In genomic region chr14:102086972-102087761, GRCh38 we compare ENCODE assay signal across 1 cellular context.
TF ChIP-seq lines count a peak whose summit lies in the region.

HSP90AA1 (minus strand) TSS chr14:102087044; CDS start chr14:102086378, 666 bp downstream.

TF ChIP-seq in GM12878, 131 proteins besides CTCF, POLR2A, EP300 and RAD21 (continued from another document and continues in another):
- no peak for TF ChIP-seq CEBPZ (IDR thresholded peaks at IDR 0.05; ENCODE audit: low read depth, low read length)
- TF ChIP-seq SPI1 (IDR thresholded peaks at IDR 0.05; ENCODE audit: borderline replicate concordance, insufficient read depth, low read depth, low read length), result no peak
- no peak for TF ChIP-seq RFX5 (IDR thresholded peaks at IDR 0.05; ENCODE audit: low read depth, low read length)
- peak; percentile 60 to 97 for TF ChIP-seq EGR1 (IDR thresholded peaks at IDR 0.05; ENCODE audit: borderline replicate concordance in 1 of 2, low read depth in 2 of 2, low read length in 2 of 2)
- no peak for TF ChIP-seq BMI1 (IDR thresholded peaks at IDR 0.05; ENCODE audit: borderline replicate concordance)
- no peak for TF ChIP-seq CBX5 (IDR thresholded peaks at IDR 0.05; ENCODE audit: low read depth)
- peak; percentile 10; the same call in 1 of the 2 replicates for TF ChIP-seq ZBTB11 (CRISPR knock-in tag; IDR thresholded peaks at IDR 0.05)
- no peak for TF ChIP-seq IRF5 (IDR thresholded peaks at IDR 0.05; ENCODE audit: borderline replicate concordance)
- peak; percentile 90 for TF ChIP-seq PML (IDR thresholded peaks at IDR 0.05; ENCODE audit: low read length)
- TF ChIP-seq EED (IDR thresholded peaks at IDR 0.05; ENCODE audit: low read depth), result peak; percentile 42; the same call in 1 of the 2 replicates
- no peak for TF ChIP-seq IRF3 (IDR thresholded peaks at IDR 0.05)
- peak; percentile 79 for TF ChIP-seq ZNF687 (IDR thresholded peaks at IDR 0.05)
- no peak for TF ChIP-seq MXI1 (IDR thresholded peaks at IDR 0.05; ENCODE audit: low read depth, low read length)
- 0 out of 2 replicates have a peak, but pooled peaks have one; percentile 28 for TF ChIP-seq TBL1XR1 (IDR thresholded peaks at IDR 0.05; ENCODE audit: low read depth, low read length)
- TF ChIP-seq SMC3 (IDR thresholded peaks at IDR 0.05; ENCODE audit: borderline replicate concordance, low read length), result no peak
- TF ChIP-seq E4F1 (IDR thresholded peaks at IDR 0.05; ENCODE audit: borderline replicate concordance, partially characterized antibody), result no peak
- no peak for TF ChIP-seq HDAC2 (IDR thresholded peaks at IDR 0.05)
- TF ChIP-seq KDM1A (IDR thresholded peaks at IDR 0.05; ENCODE audit: borderline replicate concordance), result no peak
- TF ChIP-seq CHD1 (IDR thresholded peaks at IDR 0.05; ENCODE audit: low read depth, low read length), result 0 out of 2 replicates have a peak, but pooled peaks have one; percentile 62
- TF ChIP-seq ZBTB4 (CRISPR knock-in tag; IDR thresholded peaks at IDR 0.05), result no peak
- peak; percentile 76 for TF ChIP-seq HDAC6 (IDR thresholded peaks at IDR 0.05; ENCODE audit: unreplicated experiment)
- TF ChIP-seq IKZF2 (IDR thresholded peaks at IDR 0.05), result peak in 1 of 2 experiments; percentile 44
- peak; percentile 18; the same call in 1 of the 2 replicates for TF ChIP-seq PKNOX1 (IDR thresholded peaks at IDR 0.05)
- TF ChIP-seq HCFC1 (IDR thresholded peaks at IDR 0.05; ENCODE audit: low read length), result peak; percentile 0; the same call in 1 of the 2 replicates
- TF ChIP-seq RELA (IDR thresholded peaks at IDR 0.05; ENCODE audit: borderline replicate concordance, partially characterized antibody), result peak; percentile 23
- peak; percentile 64; the same call in 1 of the 2 replicates for TF ChIP-seq TCF12 (IDR thresholded peaks at IDR 0.05; ENCODE audit: low read depth, low read length)
- TF ChIP-seq TCF3 (IDR thresholded peaks at IDR 0.05; ENCODE audit: borderline replicate concordance, insufficient read depth, low read depth, low read length), result peak; percentile 92
- no peak for TF ChIP-seq FOXM1 (IDR thresholded peaks at IDR 0.05; ENCODE audit: low read depth, low read length)
- no peak for TF ChIP-seq ATF7 (IDR thresholded peaks at IDR 0.05; ENCODE audit: low read depth)
- no peak for TF ChIP-seq NFIC (IDR thresholded peaks at IDR 0.05; ENCODE audit: low read depth, low read length)
- peak; percentile 97 for TF ChIP-seq POLR2AphosphoS2 (IDR thresholded peaks at IDR 0.05; ENCODE audit: low read depth, low read length)
- TF ChIP-seq MYC (IDR thresholded peaks at IDR 0.05; ENCODE audit: insufficient read depth, insufficient read length, insufficient replicate concordance, low read length, severe bottlenecking), result no peak
- peak; percentile 36 for TF ChIP-seq SP1 (IDR thresholded peaks at IDR 0.05; ENCODE audit: low read depth, low read length)
- TF ChIP-seq IRF4 (IDR thresholded peaks at IDR 0.05; ENCODE audit: low read depth, low read length), result no peak
- TF ChIP-seq PAX8 (IDR thresholded peaks at IDR 0.05), result no peak
- 0 out of 2 replicates have a peak, but pooled peaks have one; percentile 27 for TF ChIP-seq ZSCAN29 (IDR thresholded peaks at IDR 0.05)
- 0 out of 2 replicates have a peak, but pooled peaks have one; percentile 66 for TF ChIP-seq ZNF207 (IDR thresholded peaks at IDR 0.05; ENCODE audit: borderline replicate concordance)
- TF ChIP-seq TAF1 (IDR thresholded peaks at IDR 0.05; ENCODE audit: borderline replicate concordance, low read depth, low read length), result peak; percentile 90
- peak; percentile 86 for TF ChIP-seq CBFB (IDR thresholded peaks at IDR 0.05; ENCODE audit: low read depth)
- TF ChIP-seq NFYA (IDR thresholded peaks at IDR 0.05; ENCODE audit: borderline replicate concordance, low read depth, low read length), result no peak
